ENCODE assay signal across 6 cellular contexts in genomic region chr2:80624062-80624461, GRCh38.
"Had no signal": no experiment of that assay in that cellular context is flagged by ENCODE, and none has a peak within 500 bp of the region (broad histone marks: within the 10 kb centered on the region; RNA-seq: fewer than 3 reads in every experiment).

No MANE protein-coding gene starts in this region.

- ATAC-seq: K562 had no signal

- H3K9ac ChIP-seq: KMS-11 had no signal

- FAIRE-seq: HTR-8/SVneo, K562 had no signal

- DNase-seq: KBM-7, KG1 had no signal

- H3K27ac ChIP-seq: HL-60, KMS-11 had no signal

- H3K4me2 ChIP-seq: KMS-11 had no signal

- H3K4me3 ChIP-seq: K562 had no signal
